Comparison of ENCODE assay signal across 8 cellular contexts in the genomic region with DNA sequence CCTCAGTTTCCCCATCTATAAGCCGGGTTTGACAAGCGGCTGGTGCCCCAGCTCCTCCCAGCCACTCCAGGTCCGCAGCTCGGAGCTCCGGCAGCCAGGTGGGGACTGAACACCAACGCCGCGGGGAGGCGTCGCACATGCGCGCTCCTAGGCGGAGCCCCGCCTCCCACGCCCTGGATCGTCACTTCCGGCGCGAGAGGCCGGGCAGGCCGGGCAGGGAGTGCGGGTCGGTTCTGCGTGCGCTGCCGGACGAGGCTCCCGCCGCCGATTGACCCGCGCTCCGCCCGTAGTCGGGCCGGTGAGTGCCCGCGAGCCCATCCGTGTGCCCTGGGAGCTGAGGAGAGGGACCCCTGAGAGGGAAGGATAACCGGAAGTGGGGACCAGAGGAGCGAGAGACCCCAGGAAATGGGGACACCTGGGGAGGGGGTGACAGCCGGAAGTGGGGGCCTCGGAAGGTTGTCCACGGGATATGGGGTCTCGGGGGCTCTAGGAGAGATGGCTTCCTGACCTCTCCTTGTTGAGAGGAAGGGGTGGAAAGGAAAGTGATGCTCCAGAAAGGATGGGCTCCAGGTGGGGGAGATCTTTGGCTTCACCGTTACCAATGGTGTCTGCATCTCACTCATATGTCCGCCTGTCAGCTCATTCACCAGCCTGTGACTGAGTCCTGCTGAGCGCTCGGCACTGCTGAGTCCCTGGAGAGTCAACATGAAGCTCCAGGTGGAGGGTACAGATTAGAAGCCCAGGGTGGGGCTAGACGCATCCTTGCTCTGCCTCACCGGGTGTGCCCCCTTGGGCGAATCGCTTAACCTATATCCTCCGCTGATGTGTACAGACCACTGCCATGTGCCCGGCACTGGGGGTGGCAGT. TPM values are rescaled to one million over a fixed set of nuclear protein-coding genes. Genes with fewer than 3 reads are reported as not detected.
DNase-seq lines count a peak whose midpoint lies in the region; ATAC-seq and TF ChIP-seq lines count a peak whose summit lies in the region.

Gene TTPAL (plus strand): TSS at position 181 of the 867 bp plus-strand sequence. CDS start 4,126 bp downstream, outside the sequence.

- intact Hi-C loops in heart right ventricle (cut with DNase I), result loop anchor here in 6 of 10 donors (5.0 to 10.0 kb wide), 4 partner anchors 126 to 261 kb away; partner anchors contain the start of genes FITM2 (in 1 of the 6) and OSER1 (in 1 of the 6)

- peaks cover 0 to 16% (median 12%) of the 10 kb centered on the region in 9 donors for H3K36me3 ChIP-seq in heart right ventricle

- H3K4me1 ChIP-seq in heart right ventricle, result peaks cover 3 to 21% (median 12%) of the 10 kb centered on the region in 9 donors

- peak within 1 kb of the TSS; percentile 94 for H3K27ac Mint-ChIP-seq in activated naive CD8-positive, alpha-beta T cell treated with anti-CD3 and anti-CD28 coated beads, Interleukin-2, amount 50 U/mL, for 24 hours
- peak within 1 kb of the TSS; percentile 89 for H3K27ac Mint-ChIP-seq in type B pancreatic cell

- no peaks in the 10 kb centered on the region for H3K9me3 ChIP-seq in heart right ventricle

- ATAC-seq in HG02763 (IDR thresholded peaks at IDR 0.05; ENCODE audit: unreplicated experiment), result peak; percentile 98
- peak; percentile 94 for ATAC-seq in activated naive CD8-positive, alpha-beta T cell treated with anti-CD3 and anti-CD28 coated beads, Interleukin-2, amount 50 U/mL, for 24 hours
- ATAC-seq in heart right ventricle, result peak; percentile 97 to 99 (median 98)

- WGBS in heart right ventricle, 2 donors, result 4% methylated on average over 55 of the region's 55 CpGs

- H3K4me1 Mint-ChIP-seq in activated naive CD8-positive, alpha-beta T cell treated with anti-CD3 and anti-CD28 coated beads, Interleukin-2, amount 50 U/mL, for 24 hours, result peaks cover 18% of the 10 kb centered on the region
- H3K4me1 Mint-ChIP-seq in type B pancreatic cell (ENCODE audit: unreplicated experiment), result peaks cover 13% of the 10 kb centered on the region

- DNase-seq in NCI-H1417 (lab: John Stamatoyannopoulos, UW), result peak; percentile 91 to 95 (median 94)
- DNase-seq in T follicular helper cell (ENCODE audit: low read depth), result peak; percentile 82
- DNase-seq in activated naive CD8-positive, alpha-beta T cell treated with anti-CD3 and anti-CD28 coated beads, Interleukin-2, amount 50 U/mL, for 24 hours, result peak; percentile 93
- DNase-seq in heart right ventricle, result peak; percentile 85 to 89
- peak; percentile 79 for DNase-seq in pons (ENCODE audit: low spot score)
- peak; percentile 93 for DNase-seq in type B pancreatic cell (ENCODE audit: extremely low spot score, unreplicated experiment)

- H3K27ac ChIP-seq in heart right ventricle, result peak within 1 kb of the TSS; percentile 75 to 97 (median 89)

- H3K4me3 Mint-ChIP-seq in activated naive CD8-positive, alpha-beta T cell treated with anti-CD3 and anti-CD28 coated beads, Interleukin-2, amount 50 U/mL, for 24 hours, result peak within 1 kb of the TSS; percentile 93
- H3K4me3 Mint-ChIP-seq in type B pancreatic cell, result peak within 1 kb of the TSS; percentile 94

- TF ChIP-seq CTCF in GM12875 (IDR thresholded peaks at IDR 0.05; ENCODE audit: borderline replicate concordance, insufficient read depth, low read depth, low read length), result no peak
- peak in 7 of 9 donors; percentile 28 to 68 (median 42) for TF ChIP-seq CTCF in heart right ventricle (IDR thresholded peaks at IDR 0.05)
- TF ChIP-seq CTCF in type B pancreatic cell (conservative IDR thresholded peaks at IDR 0.05), result no peak

- no peaks in the 10 kb centered on the region for H3K9me3 Mint-ChIP-seq in activated naive CD8-positive, alpha-beta T cell treated with anti-CD3 and anti-CD28 coated beads, Interleukin-2, amount 50 U/mL, for 24 hours
- no peaks in the 10 kb centered on the region for H3K9me3 Mint-ChIP-seq in type B pancreatic cell

- no peaks in the 10 kb centered on the region for H3K27me3 ChIP-seq in heart right ventricle

- H3K36me3 Mint-ChIP-seq in activated naive CD8-positive, alpha-beta T cell treated with anti-CD3 and anti-CD28 coated beads, Interleukin-2, amount 50 U/mL, for 24 hours (ENCODE audit: low read depth), result peaks cover under 1% of the 10 kb centered on the region
- no peaks in the 10 kb centered on the region for H3K36me3 Mint-ChIP-seq in type B pancreatic cell

- H3K4me3 ChIP-seq in GM12875 (ENCODE audit: low read depth, low read length), result peak within 1 kb of the TSS; percentile 79
- H3K4me3 ChIP-seq in heart right ventricle, result peak within 1 kb of the TSS; percentile 43 to 82 (median 70)

- no peaks in the 10 kb centered on the region for H3K27me3 Mint-ChIP-seq in activated naive CD8-positive, alpha-beta T cell treated with anti-CD3 and anti-CD28 coated beads, Interleukin-2, amount 50 U/mL, for 24 hours
- peaks cover 4% of the 10 kb centered on the region for H3K27me3 Mint-ChIP-seq in type B pancreatic cell

RNA-seq across cellular contexts. Expression of gene TTPAL, which starts in this region (rescaled TPM):
- total RNA-seq in heart right ventricle, result 1 to 10 TPM; 2.6 to 7.3 (median 4.7) TPM
- polyA plus RNA-seq in heart right ventricle, result 1 to 10 TPM; 2.3 TPM
- total RNA-seq in type B pancreatic cell (ENCODE audit: low replicate concordance), result 20.8 and 21.5 TPM in 2 replicates

Comparison
In these comparisons a context has a peak if more than half of its experiments do, and no peak if none do; other contexts are left out.
1. Peak in every context shown above with its lines: DNase-seq, ATAC-seq, H3K4me3 ChIP-seq and H3K27ac ChIP-seq.
2. CTCF ChIP-seq: peak in heart right ventricle (7 of 9); none in GM12875 (single experiment) and type B pancreatic cell (single experiment).